9 cellular contexts compared by ENCODE assay signal in the genomic region with DNA sequence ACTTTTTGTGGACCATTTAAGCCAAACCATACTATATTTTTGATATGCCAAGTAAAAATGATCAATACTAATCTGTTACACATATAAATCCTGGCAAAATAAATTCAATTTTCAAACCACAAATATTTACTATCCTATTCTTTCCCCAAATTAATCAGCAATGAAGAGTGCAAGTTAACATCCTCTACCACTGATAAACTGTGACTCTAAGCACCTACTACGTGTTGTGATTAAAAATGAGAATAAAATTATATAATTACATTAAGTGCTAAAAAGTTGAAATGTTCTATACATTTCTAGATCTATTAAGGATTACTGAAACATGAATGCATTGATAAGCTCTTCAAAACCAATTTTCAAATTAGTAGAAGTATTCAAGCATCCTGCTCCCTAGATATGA. TPM values are rescaled to one million over a fixed set of nuclear protein-coding genes. Genes with fewer than 3 reads are reported as not detected.
A peak's percentile ranks its signal among the peaks of the same experiment; 100 is the strongest.
DNase-seq lines count a peak whose midpoint lies in the region; ATAC-seq and TF ChIP-seq lines count a peak whose summit lies in the region.
"Had no signal": no experiment of that assay in that cellular context is flagged by ENCODE, and none has a peak within 500 bp of the region (broad histone marks: within the 10 kb centered on the region; RNA-seq: fewer than 3 reads in every experiment).

No MANE protein-coding gene starts in this region.

- H2AFZ ChIP-seq in H9 (ENCODE audit: low read length): no peak overlapping the region

- H3K9ac ChIP-seq in H9 (ENCODE audit: extremely low read depth, insufficient read length, low read length): peak overlapping the region; percentile 10

- no peaks in the 10 kb centered on the region for H3K4me1 ChIP-seq in H9 (ENCODE audit: insufficient read depth, low read length)

- H3K79me1 ChIP-seq in H9 (ENCODE audit: insufficient read depth, low read depth, low read length, poor library complexity, severe bottlenecking): peaks cover 6% of the 10 kb centered on the region

- H3K79me2 ChIP-seq in H9 (ENCODE audit: insufficient read depth, low read length): peaks cover 6% of the 10 kb centered on the region; the same call in 1 of the 2 replicates

- H3K9me3 ChIP-seq in H9 (ENCODE audit: control insufficient read depth, low read depth, low read length): no peaks in the 10 kb centered on the region
- H3K9me3 ChIP-seq in WERI-Rb-1 (ENCODE audit: severe bottlenecking): peaks cover 4% of the 10 kb centered on the region

- no peak overlapping the region for H2AK5ac ChIP-seq in H9 (ENCODE audit: insufficient read length, low read length)

- H3K23me2 ChIP-seq in H9 (ENCODE audit: insufficient read length, low read depth, low read length, poor library complexity, severe bottlenecking): peaks cover 8% of the 10 kb centered on the region

- no CpG with 5 or more reads among the region's 1 CpG for WGBS in H9 (ENCODE audit: extremely low coverage, insufficient read length, low lambda C conversion rate)

- H2BK12ac ChIP-seq in H9 (ENCODE audit: insufficient read length, low read depth, low read length): no peak overlapping the region

- H3K36me3 Mint-ChIP-seq in H9 (ENCODE audit: insufficient read depth in 1 of 3, low read depth in 3 of 3): peaks cover 4 to 26% (median 14%) of the 10 kb centered on the region in 3 experiments; a peak in 6 of 7 replicates

- H3K14ac ChIP-seq in H9 (ENCODE audit: insufficient read depth, low read length): no peak overlapping the region

- no peak overlapping the region for H2BK15ac ChIP-seq in H9 (ENCODE audit: low read depth, low read length)

- H4K20me1 ChIP-seq in H9 (ENCODE audit: control insufficient read depth, insufficient read depth, insufficient read length): no peaks in the 10 kb centered on the region

- H3K4me3 Mint-ChIP-seq in H9: peak overlapping the region; percentile 82 to 87

- no peak overlapping the region for H3K27ac ChIP-seq in H9 (ENCODE audit: insufficient read length, low read depth, low read length)
- H3K27ac ChIP-seq in WERI-Rb-1: peak overlapping the region; percentile 92
- peak overlapping the region in 1 of 21 experiments; percentile 94 for H3K27ac ChIP-seq in skin epidermis
- H3K27ac ChIP-seq in substantia nigra (ENCODE audit: low read depth, low read length, poor library complexity, severe bottlenecking): no peak overlapping the region

- H4K8ac ChIP-seq in H9 (replicated peaks; ENCODE audit: insufficient read length, low read depth, low read length): no peak overlapping the region

- H3T11ph ChIP-seq in H9 (ENCODE audit: low read length): no peak overlapping the region

- DNase-seq in H9 (no peak), WERI-Rb-1 (no peak), fibroblast of villous mesenchyme (ENCODE audit: low read depth) (no peak), substantia nigra (lab: John Stamatoyannopoulos, UW) (no peak), iPS-NIHi11 (ENCODE audit: low spot score) (no peak)
- DNase-seq: NCI-H2081 treated with DMSO at 0.1 percent for 48 hours had no signal

- peak overlapping the region in 1 of 3 experiments; percentile 13; a peak in 2 of 7 replicates for H3K27ac Mint-ChIP-seq in H9

- H3K27me3 ChIP-seq in H9 (ENCODE audit: insufficient read depth, low read length): peaks cover 2% of the 10 kb centered on the region; the same call in 1 of the 2 replicates
- peaks cover 23% of the 10 kb centered on the region for H3K27me3 ChIP-seq in WERI-Rb-1 (ENCODE audit: insufficient read depth, low read depth, severe bottlenecking)

- H3K9me3 Mint-ChIP-seq in H9: no peaks in the 10 kb centered on the region; a peak in 1 of 5 replicates

- H3K27me3 Mint-ChIP-seq in H9 (ENCODE audit: low read depth): peaks cover 19% of the 10 kb centered on the region

- peaks cover 6% of the 10 kb centered on the region for H3K36me3 ChIP-seq in WERI-Rb-1

- H3K4me1 Mint-ChIP-seq in H9: peaks cover 30% of the 10 kb centered on the region in 2 experiments

- H3K23ac ChIP-seq in H9 (ENCODE audit: insufficient read length, low read depth, low read length): no peak overlapping the region

- H3K56ac ChIP-seq in H9 (ENCODE audit: insufficient read length, low read depth, low read length): no peak overlapping the region

- ATAC-seq in HG02623 (IDR thresholded peaks at IDR 0.05; ENCODE audit: unreplicated experiment): no peak
- no peak for ATAC-seq in GM21825 (IDR thresholded peaks at IDR 0.05; ENCODE audit: unreplicated experiment)

- no peak for TF ChIP-seq CTCF in H9 (conservative IDR thresholded peaks at IDR 0.05)
- TF ChIP-seq CTCF in WERI-Rb-1 (IDR thresholded peaks at IDR 0.05; ENCODE audit: low read depth, low read length): no peak
- no peak for TF ChIP-seq CTCF in fibroblast of villous mesenchyme (IDR thresholded peaks at IDR 0.05; ENCODE audit: insufficient read depth, low read depth, low read length)

- H3K4ac ChIP-seq in H9 (ENCODE audit: low read depth, low read length): no peak overlapping the region

- no peak overlapping the region for H4K91ac ChIP-seq in H9 (ENCODE audit: insufficient read length, low read depth, low read length)

- H2BK5ac ChIP-seq in H9 (ENCODE audit: insufficient read length, low read length): no peak overlapping the region

- no peak overlapping the region for H2BK120ac ChIP-seq in H9 (ENCODE audit: low read depth, low read length, poor library complexity, severe bottlenecking)

- no peak overlapping the region for H3K18ac ChIP-seq in H9 (ENCODE audit: insufficient read length, low read depth, low read length)

- H3K4me2 ChIP-seq in H9 (ENCODE audit: insufficient read depth, insufficient read length, low read length): peak overlapping the region; percentile 82

- H2BK20ac ChIP-seq in H9 (ENCODE audit: low read depth, low read length, poor library complexity, severe bottlenecking): no peak overlapping the region

- peak overlapping the region; percentile 78 for H3K4me3 ChIP-seq in WERI-Rb-1 (ENCODE audit: low read depth, low read length)
- peak overlapping the region; percentile 79 for H3K4me3 ChIP-seq in fibroblast of villous mesenchyme (ENCODE audit: low read depth, low read length)
- peak overlapping the region in 6 of 7 experiments; percentile 64 to 93 (median 77) for H3K4me3 ChIP-seq in skin epidermis

- no peak overlapping the region for H4K5ac ChIP-seq in H9 (ENCODE audit: insufficient read length, low read depth, low read length)

RNA-seq across cellular contexts. Expression of a gene that starts 3.4 kb away (rescaled TPM):
- total RNA-seq in H9 (2021): 18.7 and 19.0 TPM in 2 replicates
- total RNA-seq in fibroblast of villous mesenchyme: 6.8 and 12.5 TPM in 2 replicates

RNA-seq across cellular contexts. Expression of a gene that starts 31.2 kb away (rescaled TPM):
- 575 and 598 TPM in 2 replicates for total RNA-seq in H9 (2021)
- total RNA-seq in fibroblast of villous mesenchyme: 256 and 355 TPM in 2 replicates
